In the genomic region with DNA sequence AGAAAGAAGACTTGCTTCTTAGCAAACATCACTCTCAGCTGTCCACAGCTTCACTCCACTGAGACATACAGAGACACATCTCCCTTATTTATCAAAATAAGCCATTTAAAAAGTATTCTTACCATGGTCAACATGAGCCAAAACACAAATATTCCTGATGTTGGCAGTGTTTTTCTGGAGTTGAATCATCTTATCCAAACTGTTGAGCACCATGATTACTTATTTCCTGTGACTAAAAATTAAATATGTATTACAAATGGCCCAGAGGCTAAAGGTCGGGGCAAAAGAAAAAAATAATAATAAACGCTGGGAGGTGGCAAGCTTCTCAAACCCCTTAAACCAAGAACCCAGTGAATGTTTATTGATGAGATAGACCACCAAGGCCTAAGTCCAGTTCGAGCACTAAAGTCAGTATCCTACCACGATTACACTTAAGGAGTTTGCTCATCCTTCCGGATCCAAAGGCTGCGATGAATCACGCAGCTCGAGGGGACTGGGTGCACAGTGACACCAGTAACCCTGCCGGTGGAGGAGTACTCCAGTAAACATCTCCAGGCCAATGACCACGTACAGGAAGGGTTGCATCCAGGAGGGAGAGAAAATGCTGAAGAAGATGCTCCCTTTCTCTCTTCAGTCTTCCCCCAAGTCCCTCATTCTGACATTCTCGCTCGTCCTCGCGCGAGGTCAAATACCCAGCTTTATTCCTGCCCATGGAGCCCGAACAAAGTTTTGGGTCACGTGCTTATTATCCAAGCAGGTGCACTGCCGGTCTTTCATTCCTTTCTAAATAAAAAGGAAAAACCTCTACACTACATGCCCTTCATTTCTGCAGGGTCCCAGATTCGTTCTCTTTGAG, we compare ENCODE assay signal across 8 cellular contexts. TPM values are rescaled to one million over a fixed set of nuclear protein-coding genes. Genes with fewer than 3 reads are reported as not detected.
A peak's percentile ranks its signal among the peaks of the same experiment; 100 is the strongest.
DNase-seq lines count a peak whose midpoint lies in the region; ATAC-seq and TF ChIP-seq lines count a peak whose summit lies in the region.
"Not testable (repeated sequence)": the region's sequence is repeated elsewhere in the genome, so short reads cannot be mapped to it uniquely, and the experiment has no call there.

No MANE protein-coding gene starts in this region.

- peaks cover 26% of the 10 kb centered on the region for H3K36me3 Mint-ChIP-seq in activated CD4-positive, alpha-beta T cell treated with anti-CD3 and anti-CD28 coated beads for 36 hours (ENCODE audit: low read depth)
- peaks cover 35% of the 10 kb centered on the region for H3K36me3 Mint-ChIP-seq in dendritic cell treated with granulocyte-macrophage colony-stimulating factor and Interleukin-4, amounts not matched to agents 40 ng/mL and 50 ng/mL, for 4 days (ENCODE audit: low read depth)

- POLR2A ChIA-PET in activated CD4-positive, alpha-beta T cell treated with anti-CD3 and anti-CD28 coated beads for 36 hours (lab: Charles Lee): interaction anchor here (0.6 to 1.2 kb wide), 2 partner anchors 44 to 938 kb away, joined by 5 read pairs; partner anchors contain the start of gene STARD5

- peak; percentile 4 for ATAC-seq in GM19025 (IDR thresholded peaks at IDR 0.05; ENCODE audit: low read depth, unreplicated experiment)
- ATAC-seq in HG02981 (IDR thresholded peaks at IDR 0.05; ENCODE audit: unreplicated experiment): peak; percentile 40
- ATAC-seq in activated CD4-positive, alpha-beta T cell treated with anti-CD3 and anti-CD28 coated beads for 36 hours: peak; percentile 66

- peak overlapping the region; percentile 89 for H3K4me3 Mint-ChIP-seq in activated CD4-positive, alpha-beta T cell treated with anti-CD3 and anti-CD28 coated beads for 36 hours
- H3K4me3 Mint-ChIP-seq in dendritic cell treated with granulocyte-macrophage colony-stimulating factor and Interleukin-4, amounts not matched to agents 40 ng/mL and 50 ng/mL, for 4 days: peak overlapping the region; percentile 94

- intact Hi-C loops in activated CD4-positive, alpha-beta T cell treated with anti-CD3 and anti-CD28 coated beads for 36 hours (cut with DNase I, micrococcal nuclease): loop anchor here (1.0 to 5.0 kb wide), 6 partner anchors 25 to 969 kb away; partner anchors contain the start of genes BTBD1 (in 1 of the 2) and MEX3B (in 1 of the 2)
- intact Hi-C loops in dendritic cell treated with granulocyte-macrophage colony-stimulating factor and Interleukin-4, amounts not matched to agents 40 ng/mL and 50 ng/mL, for 4 days (cut with micrococcal nuclease): not testable (repeated sequence)

- CTCF ChIA-PET in activated CD4-positive, alpha-beta T cell treated with anti-CD3 and anti-CD28 coated beads for 36 hours (lab: Charles Lee): interaction anchor here (1.1 kb wide), 1 partner anchor 22 kb away, joined by 3 read pairs; no protein-coding TSS in a partner anchor

- H3K27ac ChIP-seq in skin epidermis: peak overlapping the region in 20 of 21 experiments; percentile 37 to 86 (median 78)

- peak overlapping the region; percentile 88 for H3K4me3 ChIP-seq in AG09309 (ENCODE audit: control insufficient read depth, low read depth, low read length)
- H3K4me3 ChIP-seq in skin epidermis: peak overlapping the region; percentile 61 to 98 (median 81)

- peak overlapping the region; percentile 91 for H3K27ac Mint-ChIP-seq in activated CD4-positive, alpha-beta T cell treated with anti-CD3 and anti-CD28 coated beads for 36 hours
- H3K27ac Mint-ChIP-seq in dendritic cell treated with granulocyte-macrophage colony-stimulating factor and Interleukin-4, amounts not matched to agents 40 ng/mL and 50 ng/mL, for 4 days: peak overlapping the region; percentile 91

- not testable (repeated sequence) for H3K27me3 Mint-ChIP-seq in activated CD4-positive, alpha-beta T cell treated with anti-CD3 and anti-CD28 coated beads for 36 hours; dendritic cell treated with granulocyte-macrophage colony-stimulating factor and Interleukin-4, amounts not matched to agents 40 ng/mL and 50 ng/mL, for 4 days

- peaks cover 33% of the 10 kb centered on the region for H3K4me1 Mint-ChIP-seq in activated CD4-positive, alpha-beta T cell treated with anti-CD3 and anti-CD28 coated beads for 36 hours
- H3K4me1 Mint-ChIP-seq in dendritic cell treated with granulocyte-macrophage colony-stimulating factor and Interleukin-4, amounts not matched to agents 40 ng/mL and 50 ng/mL, for 4 days (ENCODE audit: low read depth): peaks cover 33% of the 10 kb centered on the region

- not testable (repeated sequence) for TF ChIP-seq CTCF in AG09309 (IDR thresholded peaks at IDR 0.05; ENCODE audit: control insufficient read depth, insufficient read depth, low read depth, low read length, missing control alignments)

- H3K9me3 Mint-ChIP-seq in activated CD4-positive, alpha-beta T cell treated with anti-CD3 and anti-CD28 coated beads for 36 hours (ENCODE audit: low read depth); dendritic cell treated with granulocyte-macrophage colony-stimulating factor and Interleukin-4, amounts not matched to agents 40 ng/mL and 50 ng/mL, for 4 days: not testable (repeated sequence)

- DNase-seq in AG09309 (ENCODE audit: low read depth): not testable (repeated sequence)
- DNase-seq in NCI-H1417 (lab: John Stamatoyannopoulos, UW) (peak in 2 of 3 experiments; percentile 24 to 84), kidney glomerular epithelial cell (lab: John Stamatoyannopoulos, UW) (peak; percentile 53)
- DNase-seq in activated CD4-positive, alpha-beta T cell treated with anti-CD3 and anti-CD28 coated beads for 36 hours: peak; percentile 76

RNA-seq across cellular contexts. Expression of gene EFL1, which starts 0.7 kb away (rescaled TPM):
- total RNA-seq in activated CD4-positive, alpha-beta T cell treated with anti-CD3 and anti-CD28 coated beads for 36 hours: 10 to 100 TPM; 25.0 to 30.2 TPM

RNA-seq across cellular contexts. Expression of gene SAXO2, which starts 0.8 kb away (rescaled TPM):
- 1 to 10 TPM; 4.4 to 6.9 TPM for total RNA-seq in activated CD4-positive, alpha-beta T cell treated with anti-CD3 and anti-CD28 coated beads for 36 hours

Comparison
In these comparisons a context has a peak if more than half of its experiments do, and no peak if none do; other contexts are left out.
1. ATAC-seq: peak in every context shown above with its lines; median percentile 66 in activated CD4-positive, alpha-beta T cell treated with anti-CD3 and anti-CD28 coated beads for 36 hours; 40 in HG02981; 4 in GM19025.